ENCODE assay signal across 8 cellular contexts in the genomic region with DNA sequence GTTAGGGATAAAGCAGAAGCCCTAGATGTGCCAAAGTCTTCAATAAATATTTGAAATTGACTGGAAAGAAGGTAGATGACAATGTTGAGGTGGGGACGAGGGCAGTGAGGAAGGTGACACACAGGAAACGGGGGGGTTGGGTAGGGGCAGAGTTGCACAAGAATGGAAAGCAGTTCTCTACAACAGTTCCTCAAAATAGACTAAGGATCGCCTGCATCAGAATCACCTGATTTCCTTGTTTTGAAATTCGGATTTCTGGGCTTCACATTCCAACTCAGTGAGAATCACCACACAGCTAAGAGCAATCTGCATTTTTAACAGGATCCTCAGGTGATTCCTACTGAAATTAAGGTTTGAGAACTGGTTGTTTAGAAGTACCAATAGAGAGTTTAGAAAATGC.
DNase-seq lines count a peak whose midpoint lies in the region; ATAC-seq, FAIRE-seq and TF ChIP-seq lines count a peak whose summit lies in the region.

No MANE protein-coding gene starts in this region.

- 48% methylated on average over 4 of the region's 4 CpGs for WGBS in right lobe of liver (ENCODE audit: insufficient coverage, low coverage, low lambda C conversion rate, missing lambda C conversion rate)

- peaks cover 0 to 4% (median 0%) of the 10 kb centered on the region in 4 donors for H3K9me3 ChIP-seq in right lobe of liver

- peak; percentile 72 for FAIRE-seq in GM18507 (lab: Jason Lieb, UNC)

- H3K4me1 ChIP-seq in right lobe of liver: no peaks in the 10 kb centered on the region

- no peak for TF ChIP-seq POLR2A in right lobe of liver (IDR thresholded peaks at IDR 0.05)

- H3K36me3 ChIP-seq in right lobe of liver: no peaks in the 10 kb centered on the region

- intact Hi-C loops in right lobe of liver (cut with DNase I): no loop called here

- H3K4me3 ChIP-seq in right lobe of liver: no peak overlapping the region

- DNase-seq in GM18507 (ENCODE audit: extremely low spot score, insufficient read length, low read depth) (no peak), M059J (ENCODE audit: low read depth) (peak; percentile 57), amniotic epithelial cell (ENCODE audit: low read depth) (peak; percentile 68), right lobe of liver (peak in 2 of 3 donors; percentile 41 to 50), dedifferentiated amniotic fluid mesenchymal stem cell (ENCODE audit: extremely low spot score) (no peak), NCI-H2227 (lab: John Stamatoyannopoulos, UW; ENCODE audit: unreplicated experiment) (no peak), NCI-H1048 (lab: John Stamatoyannopoulos, UW) (no peak)

- no peak overlapping the region for H3K27ac ChIP-seq in right lobe of liver

- no peak for TF ChIP-seq CTCF in right lobe of liver (IDR thresholded peaks at IDR 0.05)

- H3K27me3 ChIP-seq in right lobe of liver: no peaks in the 10 kb centered on the region

- ATAC-seq in right lobe of liver (peak; percentile 47 to 92 (median 58)), GM18873 (IDR thresholded peaks at IDR 0.05; ENCODE audit: low FRiP score, unreplicated experiment) (no peak)

Comparison
In these comparisons a context has a peak if more than half of its experiments do, and no peak if none do; other contexts are left out.
1. DNase-seq: peak in M059J (single experiment), amniotic epithelial cell (single experiment) and right lobe of liver (2 of 3); none in GM18507 (single experiment), dedifferentiated amniotic fluid mesenchymal stem cell (single experiment), NCI-H2227 (single experiment) and NCI-H1048 (single experiment).